Comparison of ENCODE assay signal across 16 cellular contexts in genomic region chr12:26713885-26714383, GRCh38.
A peak's percentile ranks its signal among the peaks of the same experiment; 100 is the strongest.
DNase-seq lines count a peak whose midpoint lies in the region; ATAC-seq lines count a peak whose summit lies in the region.
"Had no signal": no experiment of that assay in that cellular context is flagged by ENCODE, and none has a peak within 500 bp of the region (broad histone marks: within the 10 kb centered on the region; RNA-seq: fewer than 3 reads in every experiment).

No MANE protein-coding gene starts in this region.

- H3K36me3 Mint-ChIP-seq in activated naive CD8-positive, alpha-beta T cell treated with anti-CD3 and anti-CD28 coated beads, Interleukin-2, amount 50 U/mL, for 24 hours (ENCODE audit: low read depth): peaks cover 31% of the 10 kb centered on the region
- H3K36me3 Mint-ChIP-seq in activated naive CD8-positive, alpha-beta T cell treated with anti-CD3 and anti-CD28 coated beads for 36 hours: peaks cover 13% of the 10 kb centered on the region

- no peak overlapping the region for H3K4me3 Mint-ChIP-seq in activated naive CD8-positive, alpha-beta T cell treated with anti-CD3 and anti-CD28 coated beads, Interleukin-2, amount 50 U/mL, for 24 hours
- H3K4me3 Mint-ChIP-seq in activated naive CD8-positive, alpha-beta T cell treated with anti-CD3 and anti-CD28 coated beads for 36 hours: no peak overlapping the region
- H3K4me3 Mint-ChIP-seq: activated naive CD8-positive, alpha-beta T cell treated with anti-CD3 and anti-CD28 coated beads, Interleukin-2, amount 10 ng/mL, durations not matched to agents 7 days and 5 days had no signal

- no peaks in the 10 kb centered on the region for H3K27me3 Mint-ChIP-seq in activated naive CD8-positive, alpha-beta T cell treated with anti-CD3 and anti-CD28 coated beads, Interleukin-2, amount 50 U/mL, for 24 hours
- no peaks in the 10 kb centered on the region for H3K27me3 Mint-ChIP-seq in activated naive CD8-positive, alpha-beta T cell treated with anti-CD3 and anti-CD28 coated beads for 36 hours
- H3K27me3 Mint-ChIP-seq: activated naive CD8-positive, alpha-beta T cell treated with anti-CD3 and anti-CD28 coated beads, Interleukin-2, amount 10 ng/mL, durations not matched to agents 7 days and 5 days had no signal

- H3K9me3 Mint-ChIP-seq in activated naive CD8-positive, alpha-beta T cell treated with anti-CD3 and anti-CD28 coated beads, Interleukin-2, amount 50 U/mL, for 24 hours: no peaks in the 10 kb centered on the region
- no peaks in the 10 kb centered on the region for H3K9me3 Mint-ChIP-seq in activated naive CD8-positive, alpha-beta T cell treated with anti-CD3 and anti-CD28 coated beads for 36 hours
- H3K9me3 Mint-ChIP-seq: activated naive CD8-positive, alpha-beta T cell treated with anti-CD3 and anti-CD28 coated beads, Interleukin-2, amount 10 ng/mL, durations not matched to agents 7 days and 5 days had no signal

- peak overlapping the region; percentile 2 for H3K27ac Mint-ChIP-seq in activated naive CD8-positive, alpha-beta T cell treated with anti-CD3 and anti-CD28 coated beads, Interleukin-2, amount 50 U/mL, for 24 hours
- no peak overlapping the region for H3K27ac Mint-ChIP-seq in activated naive CD8-positive, alpha-beta T cell treated with anti-CD3 and anti-CD28 coated beads for 36 hours
- H3K27ac Mint-ChIP-seq: activated naive CD8-positive, alpha-beta T cell treated with anti-CD3 and anti-CD28 coated beads, Interleukin-2, amount 10 ng/mL, durations not matched to agents 7 days and 5 days had no signal

- no peak for DNase-seq in activated naive CD8-positive, alpha-beta T cell treated with anti-CD3 and anti-CD28 coated beads, Interleukin-2, amount 50 U/mL, for 24 hours
- no peak for DNase-seq in activated naive CD8-positive, alpha-beta T cell treated with anti-CD3 and anti-CD28 coated beads for 36 hours
- DNase-seq in pons (ENCODE audit: low spot score): no peak
- DNase-seq in SIG-M5 (lab: John Stamatoyannopoulos, UW): no peak
- no peak for DNase-seq in NCI-H226
- DNase-seq in stimulated activated CD4-positive, alpha-beta T cell treated with anti-CD3 and anti-CD28 coated beads, Interleukin-15, amount 100 ng/mL, for 24 hours: no peak
- DNase-seq: activated CD4-positive, alpha-beta T cell treated with anti-CD3 and anti-CD28 coated beads, Interleukin-2, amount 50 U/mL, for 1 hour; activated naive CD8-positive, alpha-beta T cell treated with anti-CD3 and anti-CD28 coated beads, Interleukin-2, amount 10 ng/mL, durations not matched to agents 7 days and 5 days; DMS79 treated with DMSO at 0.1 percent for 48 hours; H7; heart left ventricle; Kasumi-1; NCI-H446; retina had no signal

- no peak for ATAC-seq in activated naive CD8-positive, alpha-beta T cell treated with anti-CD3 and anti-CD28 coated beads, Interleukin-2, amount 50 U/mL, for 24 hours
- ATAC-seq in GM21786 (IDR thresholded peaks at IDR 0.05; ENCODE audit: unreplicated experiment) (peak; percentile 71), HG03196 (IDR thresholded peaks at IDR 0.05; ENCODE audit: unreplicated experiment) (peak; percentile 47)
- ATAC-seq: heart left ventricle had no signal

- H3K4me1 Mint-ChIP-seq in activated naive CD8-positive, alpha-beta T cell treated with anti-CD3 and anti-CD28 coated beads, Interleukin-2, amount 50 U/mL, for 24 hours: peaks cover 9% of the 10 kb centered on the region
- H3K4me1 Mint-ChIP-seq in activated naive CD8-positive, alpha-beta T cell treated with anti-CD3 and anti-CD28 coated beads for 36 hours: no peaks in the 10 kb centered on the region
- H3K4me1 Mint-ChIP-seq: activated naive CD8-positive, alpha-beta T cell treated with anti-CD3 and anti-CD28 coated beads, Interleukin-2, amount 10 ng/mL, durations not matched to agents 7 days and 5 days had no signal
